ENCODE assay signal across 24 cellular contexts in genomic region chr1:90472775-90473174, GRCh38.
"Had no signal": no experiment of that assay in that cellular context is flagged by ENCODE, and none has a peak within 500 bp of the region (broad histone marks: within the 10 kb centered on the region; RNA-seq: fewer than 3 reads in every experiment).

No MANE protein-coding gene starts in this region.

- H3K9me3 ChIP-seq: colonic mucosa, esophagus muscularis mucosa, esophagus squamous epithelium, gastrocnemius medialis, gastroesophageal sphincter, heart right ventricle had no signal

- H3K36me3 ChIP-seq: colonic mucosa, esophagus muscularis mucosa, esophagus squamous epithelium, gastrocnemius medialis, gastroesophageal sphincter, heart left ventricle, heart right ventricle had no signal

- H3K4me1 ChIP-seq: colonic mucosa, esophagus muscularis mucosa, esophagus squamous epithelium, foreskin keratinocyte, gastrocnemius medialis, gastroesophageal sphincter, heart left ventricle, heart right ventricle had no signal

- H3K27me3 ChIP-seq: colonic mucosa, esophagus muscularis mucosa, esophagus squamous epithelium, gastrocnemius medialis, gastroesophageal sphincter, heart left ventricle, heart right ventricle had no signal

- H3K4me3 ChIP-seq: colonic mucosa, coronary artery, dorsolateral prefrontal cortex, esophagus muscularis mucosa, esophagus squamous epithelium, gastrocnemius medialis, gastroesophageal sphincter, heart left ventricle, heart right ventricle had no signal

- DNase-seq: colonic mucosa; cortex of kidney; dermis blood vessel endothelial cell; dorsolateral prefrontal cortex; effector CD4-positive, alpha-beta T cell; effector CD8-positive, alpha-beta T cell; effector memory CD4-positive, alpha-beta T cell; effector memory CD8-positive, alpha-beta T cell; endodermal cell; erythroblast; esophagus squamous epithelium; foreskin fibroblast; foreskin keratinocyte; foreskin melanocyte; gastrocnemius medialis; glutamatergic neuron; head of caudate nucleus; heart left ventricle; heart right ventricle had no signal

- ATAC-seq: effector memory CD8-positive, alpha-beta T cell; esophagus mucosa; foreskin keratinocyte; gastrocnemius medialis; gastroesophageal sphincter; heart left ventricle; heart right ventricle had no signal

- H3K27ac ChIP-seq: colonic mucosa, coronary artery, dorsolateral prefrontal cortex, epithelial cell of prostate, esophagus muscularis mucosa, esophagus squamous epithelium, foreskin keratinocyte, gastrocnemius medialis, gastroesophageal sphincter, heart left ventricle, heart right ventricle had no signal
